18 cellular contexts compared by ENCODE assay signal in the genomic region with DNA sequence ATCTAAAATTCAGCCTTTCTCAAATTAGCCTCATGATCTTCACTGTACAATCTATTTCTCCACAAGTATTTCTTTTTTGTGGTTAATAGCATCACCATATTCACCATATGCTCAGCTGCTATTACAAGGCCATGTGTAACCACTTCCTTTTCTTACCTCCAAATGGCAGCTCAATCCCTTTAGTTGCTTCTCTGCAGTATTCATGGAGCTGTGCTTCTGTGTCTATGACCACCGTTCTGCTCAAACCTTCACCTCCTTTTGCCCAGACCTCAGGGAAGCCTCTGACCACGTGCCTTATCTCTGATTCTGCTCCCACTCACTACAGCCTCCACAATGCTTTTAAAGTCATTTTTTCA.
DNase-seq lines count a peak whose midpoint lies in the region; ATAC-seq and TF ChIP-seq lines count a peak whose summit lies in the region.
"Had no signal": no experiment of that assay in that cellular context is flagged by ENCODE, and none has a peak within 500 bp of the region (broad histone marks: within the 10 kb centered on the region; RNA-seq: fewer than 3 reads in every experiment).

No MANE protein-coding gene starts in this region.

- H3K4me3 ChIP-seq in astrocyte of the spinal cord (ENCODE audit: low read depth, low read length) = no peak overlapping the region
- H3K4me3 ChIP-seq: gastrocnemius medialis, K562, thoracic aorta had no signal

- ATAC-seq in GM21515 (IDR thresholded peaks at IDR 0.05; ENCODE audit: unreplicated experiment) (peak; percentile 49), HG03571 (IDR thresholded peaks at IDR 0.05; ENCODE audit: unreplicated experiment) (peak; percentile 62), left colon (no peak), omental fat pad (ENCODE audit: low FRiP score) (no peak)
- ATAC-seq: gastrocnemius medialis, K562 had no signal

- peak; percentile 23 for DNase-seq in GM10248 (ENCODE audit: extremely low spot score)
- peak; percentile 61 for DNase-seq in astrocyte of the spinal cord (ENCODE audit: low read depth, low spot score)
- DNase-seq in activated CD4-positive, alpha-beta T cell treated with anti-CD3 and anti-CD28 coated beads for 4 hours = no peak
- DNase-seq in NK-92 treated with Interleukin-12 subunit alpha and Interleukin-12 subunit beta, amount 100 ng/mL, for 24 hours (lab: John Stamatoyannopoulos, UW) = no peak
- DNase-seq in left colon = no peak
- DNase-seq in omental fat pad (ENCODE audit: low spot score) = no peak
- DNase-seq: ACHN; activated naive CD4-positive, alpha-beta T cell treated with anti-CD3 and anti-CD28 coated beads for 36 hours; Caco-2; caudate nucleus; gastrocnemius medialis; NCI-H1694 treated with DMSO at 0.1 percent for 48 hours; NCI-H774; WERI-Rb-1 had no signal

- TF ChIP-seq CTCF in GM10248 (IDR thresholded peaks at IDR 0.05; ENCODE audit: control extremely low read depth, extremely low read depth, low read depth, missing control alignments) (no peak), astrocyte of the spinal cord (IDR thresholded peaks at IDR 0.05; ENCODE audit: low read depth, low read length) (no peak), omental fat pad (IDR thresholded peaks at IDR 0.05) (no peak)

- intact Hi-C loops in left colon (cut with DNase I, micrococcal nuclease) = no loop called here

- in situ Hi-C loops in astrocyte of the spinal cord (cut with HindIII; ENCODE audit: low sequenced_read_pairs) = no loop called here

- POLR2A ChIA-PET in GM10248 (lab: Yijun Ruan, JAX) = no interaction called here

- CTCF ChIA-PET in GM10248 (lab: Yijun Ruan, JAX) = interaction anchor here (1.1 to 2.2 kb wide), 2 partner anchors 9 to 52 kb away, joined by 3 to 5 read pairs; no protein-coding TSS in a partner anchor

Comparison
In these comparisons a context has a peak if more than half of its experiments do, and no peak if none do; other contexts are left out.
1. DNase-seq: peak in GM10248 (single experiment) and astrocyte of the spinal cord (single experiment); none in activated CD4-positive, alpha-beta T cell treated with anti-CD3 and anti-CD28 coated beads for 4 hours (0 of 2), NK-92 treated with Interleukin-12 subunit alpha and Interleukin-12 subunit beta, amount 100 ng/mL, for 24 hours (single experiment), left colon (0 of 2) and omental fat pad (single experiment).
2. ATAC-seq: peak in GM21515 (single experiment) and HG03571 (single experiment); none in left colon (single experiment) and omental fat pad (single experiment).